ENCODE assay signal across 14 cellular contexts in the genomic region with DNA sequence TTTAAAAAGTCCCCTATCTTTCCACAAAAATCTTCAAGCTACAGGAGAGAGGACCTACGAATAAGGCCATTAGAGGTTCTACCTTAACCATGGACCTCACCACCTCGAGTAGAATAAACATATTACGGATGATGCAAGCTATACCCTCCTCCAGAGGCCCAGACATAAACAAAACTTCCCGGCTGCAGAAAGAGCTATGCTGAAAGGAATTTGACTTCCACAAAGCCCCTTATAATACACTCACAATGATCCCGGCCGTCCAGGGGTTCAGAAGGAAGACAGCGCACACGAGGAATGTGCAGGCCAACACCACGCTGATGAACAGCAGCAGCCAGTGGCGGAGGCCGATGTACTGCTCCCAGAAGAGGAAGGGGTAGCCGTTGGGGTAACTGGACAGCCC. TPM values are rescaled to one million over a fixed set of nuclear protein-coding genes. Genes with fewer than 3 reads are reported as not detected.
DNase-seq lines count a peak whose midpoint lies in the region; FAIRE-seq and TF ChIP-seq lines count a peak whose summit lies in the region.
"Had no signal": no experiment of that assay in that cellular context is flagged by ENCODE, and none has a peak within 500 bp of the region (broad histone marks: within the 10 kb centered on the region; RNA-seq: fewer than 3 reads in every experiment).

No MANE protein-coding gene starts in this region.

- H2AFZ ChIP-seq in astrocyte (ENCODE audit: low read depth, low read length): no peak overlapping the region
- no peak overlapping the region for H2AFZ ChIP-seq in hepatocyte

- no peak overlapping the region for H3K9ac ChIP-seq in astrocyte (ENCODE audit: low read length)

- H3K9me3 Mint-ChIP-seq in astrocyte (ENCODE audit: unreplicated experiment) (no peaks in the 10 kb centered on the region), osteocyte (ENCODE audit: unreplicated experiment) (no peaks in the 10 kb centered on the region)
- H3K9me3 Mint-ChIP-seq: H9 had no signal

- H3K27me3 Mint-ChIP-seq in astrocyte (ENCODE audit: low read depth, unreplicated experiment) (peaks cover 4% of the 10 kb centered on the region), osteocyte (ENCODE audit: unreplicated experiment) (no peaks in the 10 kb centered on the region)

- DNase-seq in AG04450 (ENCODE audit: low read depth, low spot score): peak; percentile 82
- peak; percentile 42 for DNase-seq in astrocyte (ENCODE audit: low read depth)
- peak; percentile 47 for DNase-seq in hepatocyte (ENCODE audit: low spot score)
- no peak for DNase-seq in osteocyte (ENCODE audit: extremely low spot score, unreplicated experiment)
- DNase-seq in dedifferentiated amniotic fluid mesenchymal stem cell (ENCODE audit: extremely low spot score): no peak
- DNase-seq in NK-92 (lab: John Stamatoyannopoulos, UW; ENCODE audit: unreplicated experiment): no peak
- no peak for DNase-seq in T1000 (lab: John Stamatoyannopoulos, UW)
- DNase-seq in H7: no peak
- DNase-seq: AML-193, DMS53, H9, NCI-H1417 treated with DMSO at 0.1 percent for 48 hours, NCI-H2029, NCI-H510A treated with DMSO at 0.1 percent for 48 hours had no signal

- H3K9me2 ChIP-seq in hepatocyte (replicated peaks; ENCODE audit: insufficient read depth): no peaks in the 10 kb centered on the region

- H3K4me2 ChIP-seq in astrocyte (ENCODE audit: low read length) (peak overlapping the region; percentile 10), hepatocyte (peak overlapping the region; percentile 48)

- POLR2A ChIA-PET in AG04450 (lab: Yijun Ruan, JAX): interaction anchor here (0.7 to 1.2 kb wide), 4 partner anchors 32 to 458 kb away, joined by 3 to 4 read pairs (median 3); no protein-coding TSS in a partner anchor

- CTCF ChIA-PET in AG04450 (lab: Charles Lee): interaction anchor here (1.6 kb wide), 1 partner anchor 760 kb away, joined by 5 read pairs; no protein-coding TSS in a partner anchor

- H3K4me3 Mint-ChIP-seq in astrocyte (ENCODE audit: unreplicated experiment) (no peak overlapping the region), osteocyte (ENCODE audit: unreplicated experiment) (no peak overlapping the region)
- H3K4me3 Mint-ChIP-seq: H9 had no signal

- H3K27ac Mint-ChIP-seq in astrocyte (ENCODE audit: unreplicated experiment) (peak overlapping the region; percentile 13), osteocyte (ENCODE audit: unreplicated experiment) (peak overlapping the region; percentile 34)

- H3K4me3 ChIP-seq in AG04450 (ENCODE audit: low read depth, low read length) (no peak overlapping the region), astrocyte (ENCODE audit: insufficient read depth, low read depth, low read length) (no peak overlapping the region), hepatocyte (no peak overlapping the region), H7 (ENCODE audit: insufficient read depth, low read depth, low read length) (no peak overlapping the region)

- no peaks in the 10 kb centered on the region for H3K27me3 ChIP-seq in AG04450 (ENCODE audit: control insufficient read depth, insufficient read depth, low read length)
- no peaks in the 10 kb centered on the region for H3K27me3 ChIP-seq in astrocyte (ENCODE audit: insufficient read depth, low read length)
- no peaks in the 10 kb centered on the region for H3K27me3 ChIP-seq in hepatocyte
- H3K27me3 ChIP-seq in H7 (ENCODE audit: control insufficient read depth, insufficient read depth, low read length): no peaks in the 10 kb centered on the region

- H3K4me1 ChIP-seq in astrocyte (ENCODE audit: insufficient read depth, low read length): peaks cover 12% of the 10 kb centered on the region
- H3K4me1 ChIP-seq in hepatocyte (ENCODE audit: insufficient read depth): peaks cover 53% of the 10 kb centered on the region

- H4K20me1 ChIP-seq in astrocyte (ENCODE audit: insufficient read depth, low read length): no peaks in the 10 kb centered on the region
- H4K20me1 ChIP-seq in hepatocyte (ENCODE audit: insufficient read depth, poor library complexity, severe bottlenecking): peaks cover 24% of the 10 kb centered on the region

- H3K36me3 ChIP-seq in astrocyte (ENCODE audit: insufficient read depth, low read length) (no peaks in the 10 kb centered on the region), hepatocyte (replicated peaks; ENCODE audit: insufficient read depth, low read depth) (no peaks in the 10 kb centered on the region), H7 (replicated peaks; ENCODE audit: control insufficient read depth, insufficient read depth, low read length) (peaks cover 15% of the 10 kb centered on the region)

- no peak for TF ChIP-seq CTCF in AG04450 (IDR thresholded peaks at IDR 0.05; ENCODE audit: low read depth, low read length)
- no peak for TF ChIP-seq CTCF in astrocyte (IDR thresholded peaks at IDR 0.05; ENCODE audit: insufficient read depth, low read depth, low read length)
- TF ChIP-seq CTCF in hepatocyte (IDR thresholded peaks at IDR 0.05; ENCODE audit: poor library complexity): no peak
- TF ChIP-seq CTCF in osteocyte (IDR thresholded peaks at IDR 0.05): no peak

- peaks cover 51% of the 10 kb centered on the region for H3K36me3 Mint-ChIP-seq in astrocyte (ENCODE audit: low read depth, unreplicated experiment)
- peaks cover 38% of the 10 kb centered on the region for H3K36me3 Mint-ChIP-seq in osteocyte (ENCODE audit: unreplicated experiment)

- H3K4me1 Mint-ChIP-seq in astrocyte (ENCODE audit: low read depth, unreplicated experiment) (peaks cover 20% of the 10 kb centered on the region), osteocyte (ENCODE audit: unreplicated experiment) (peaks cover 57% of the 10 kb centered on the region)

- H3K27ac ChIP-seq in AG04450 (ENCODE audit: low read depth, low read length): peak overlapping the region; percentile 68
- H3K27ac ChIP-seq in astrocyte (ENCODE audit: low read depth, low read length): no peak overlapping the region
- peak overlapping the region; percentile 90 for H3K27ac ChIP-seq in hepatocyte

- FAIRE-seq in astrocyte (lab: Jason Lieb, UNC): no peak

- H3K9me3 ChIP-seq in AG04450 (ENCODE audit: control insufficient read depth, insufficient read depth, low read length) (peaks cover 2% of the 10 kb centered on the region; the same call in 1 of the 2 replicates), astrocyte (ENCODE audit: insufficient read depth, low read depth, low read length) (no peaks in the 10 kb centered on the region), hepatocyte (ENCODE audit: low read depth) (no peaks in the 10 kb centered on the region)

- H3K79me2 ChIP-seq in astrocyte (ENCODE audit: insufficient read depth, low read length): no peaks in the 10 kb centered on the region
- H3K79me2 ChIP-seq in hepatocyte: peaks cover 55% of the 10 kb centered on the region

- WGBS in hepatocyte (ENCODE audit: low lambda C conversion rate, missing lambda C conversion rate): 47% methylated on average over 12 of the region's 12 CpGs

RNA-seq across cellular contexts. Expression of a gene that starts 59.0 kb away (rescaled TPM):
- 7.3 and 10.2 TPM in 2 replicates for polyA plus RNA-seq in AG04450 (2011; rRNA removed)
- 27.4 and 28.9 TPM in 2 replicates for polyA minus RNA-seq in AG04450 (2011; rRNA and poly(A)+ RNA removed)
- 18.0 and 21.3 TPM in 2 replicates for total RNA-seq in astrocyte
- 29.7 and 36.8 TPM in 2 replicates for total RNA-seq in hepatocyte
- 36.0 and 44.1 TPM in 2 replicates for polyA plus RNA-seq in hepatocyte
- 16.2 and 16.9 TPM in 2 replicates for total RNA-seq in osteocyte
- total RNA-seq in H7 (2014; rRNA removed; shearing (Covaris generic)): 14.0 and 18.3 TPM in 2 replicates

Comparison
In these comparisons a context has a peak if more than half of its experiments do, and no peak if none do; other contexts are left out.
1. DNase-seq: peak in AG04450 (single experiment), astrocyte (single experiment) and hepatocyte (single experiment); none in osteocyte (single experiment), dedifferentiated amniotic fluid mesenchymal stem cell (single experiment), NK-92 (single experiment), T1000 (single experiment) and H7 (single experiment).